In genomic region chr3:109369510-109369909, GRCh38 we compare ENCODE assay signal across 18 cellular contexts. TPM values are rescaled to one million over a fixed set of nuclear protein-coding genes. Genes with fewer than 3 reads are reported as not detected.
DNase-seq lines count a peak whose midpoint lies in the region; ATAC-seq and TF ChIP-seq lines count a peak whose summit lies in the region.
"Had no signal": no experiment of that assay in that cellular context is flagged by ENCODE, and none has a peak within 500 bp of the region (broad histone marks: within the 10 kb centered on the region; RNA-seq: fewer than 3 reads in every experiment).

No MANE protein-coding gene starts in this region.

- H3K9me3 ChIP-seq in HAP-1 (no peaks in the 10 kb centered on the region), Panc1 (ENCODE audit: control insufficient read depth, insufficient read depth, low read depth, low read length) (no peaks in the 10 kb centered on the region)
- H3K9me3 ChIP-seq: body of pancreas, lower lobe of right lung, sigmoid colon, stomach had no signal

- no peak overlapping the region for H3K4me3 ChIP-seq in HAP-1
- H3K4me3 ChIP-seq in Panc1 (ENCODE audit: low read depth in 2 of 2, low read length in 2 of 2): no peak overlapping the region
- H3K4me3 ChIP-seq in retinal pigment epithelial cell (ENCODE audit: low read length): no peak overlapping the region
- H3K4me3 ChIP-seq: body of pancreas, lower lobe of right lung, sigmoid colon, stomach had no signal

- H3K27ac ChIP-seq in Panc1 (ENCODE audit: low read length): no peak overlapping the region
- H3K27ac ChIP-seq: body of pancreas, KMS-11, lower lobe of right lung, sigmoid colon, stomach had no signal

- DNase-seq in HAP-1 (ENCODE audit: low spot score in 2 of 2) (peak; percentile 54 to 62), Panc1 (ENCODE audit: low read depth, low spot score) (no peak), glomerular visceral epithelial cell (ENCODE audit: extremely low spot score) (peak; percentile 16), retinal pigment epithelial cell (ENCODE audit: low read depth) (no peak)
- DNase-seq: activated CD4-positive, alpha-beta T cell treated with anti-CD3 and anti-CD28 coated beads, Interleukin-2, amount 50 U/mL, for 1 hour; activated effector memory CD4-positive, alpha-beta T cell treated with Interleukin-2 at 50 U/mL for 16 hours; body of pancreas; effector memory CD4-positive, alpha-beta T cell; lower lobe of right lung; NCI-H187; sigmoid colon; stomach; T-cell had no signal

- no TSS peak for BruUV-seq in Panc1 (replicated peaks; lab: Mats Ljungman, UMichigan)

- CTCF ChIA-PET in Panc1 (lab: Charles Lee): no interaction called here

- H3K36me3 ChIP-seq in HAP-1 (replicated peaks) (no peaks in the 10 kb centered on the region; the same call in 1 of the 2 replicates), Panc1 (ENCODE audit: control insufficient read depth, insufficient read depth, low read length) (no peaks in the 10 kb centered on the region)
- H3K36me3 ChIP-seq: lower lobe of right lung, sigmoid colon, stomach had no signal

- in situ Hi-C loops in HAP-1 (cut with MboI; ENCODE audit: low sequenced_read_pairs) (no loop called here), Panc1 (cut with HindIII; ENCODE audit: low pct_unique_long_range_greater_than_20kb, low sequenced_read_pairs) (no loop called here)

- TF ChIP-seq CTCF in Panc1 (IDR thresholded peaks at IDR 0.05): peak; percentile 38; the same call in 1 of the 2 replicates
- TF ChIP-seq CTCF in retinal pigment epithelial cell (conservative IDR thresholded peaks at IDR 0.05; ENCODE audit: low read depth, low read length): peak; percentile 42

- H3K4me1 ChIP-seq in HAP-1 (no peaks in the 10 kb centered on the region), Panc1 (ENCODE audit: control insufficient read depth, insufficient read depth, low read length) (no peaks in the 10 kb centered on the region)
- H3K4me1 ChIP-seq: body of pancreas, lower lobe of right lung, sigmoid colon, stomach had no signal

- H3K27me3 ChIP-seq in HAP-1 (ENCODE audit: low read depth): no peaks in the 10 kb centered on the region
- no peaks in the 10 kb centered on the region for H3K27me3 ChIP-seq in Panc1 (ENCODE audit: control insufficient read depth, insufficient read depth, low read length)
- H3K27me3 ChIP-seq: body of pancreas, sigmoid colon, stomach had no signal

- intact Hi-C loops in Panc1 (cut with micrococcal nuclease; ENCODE audit: unreplicated experiment): loop anchor here (10.0 kb wide), 1 partner anchor 95 kb away; no protein-coding TSS in a partner anchor

- POLR2A ChIA-PET in Panc1 (lab: Charles Lee): no interaction called here

- peak; percentile 51; the same call in 1 of the 2 replicates for ATAC-seq in Panc1
- no peak for ATAC-seq in HG03460 (IDR thresholded peaks at IDR 0.05; ENCODE audit: unreplicated experiment)
- no peak for ATAC-seq in GM21423 (IDR thresholded peaks at IDR 0.05; ENCODE audit: unreplicated experiment)
- ATAC-seq in GM18511 (IDR thresholded peaks at IDR 0.05; ENCODE audit: unreplicated experiment): no peak
- ATAC-seq: body of pancreas, lower lobe of right lung, T-cell had no signal

RNA-seq across cellular contexts. Expression of gene DPPA4, which starts 32.2 kb away (rescaled TPM):
- total RNA-seq in Panc1 (2021; ENCODE audit: unreplicated experiment): 0.26 TPM
- polyA plus RNA-seq in Panc1 (2012; ENCODE audit: insufficient read length): not detected
- total RNA-seq: body of pancreas, lower lobe of right lung had no signal
- polyA plus RNA-seq: stomach had no signal

RNA-seq across cellular contexts. Expression of gene DPPA2, which starts 53.2 kb away (rescaled TPM):
- not detected for total RNA-seq in Panc1 (2021; ENCODE audit: unreplicated experiment)
- polyA plus RNA-seq in Panc1 (2012; ENCODE audit: insufficient read length): not detected
- total RNA-seq: body of pancreas, lower lobe of right lung, sigmoid colon, stomach, T-cell had no signal
- polyA plus RNA-seq: neural cell, sigmoid colon, stomach had no signal

Comparison
In these comparisons a context has a peak if more than half of its experiments do, and no peak if none do; other contexts are left out.
1. DNase-seq: peak in HAP-1 (2 of 2) and glomerular visceral epithelial cell (single experiment); none in Panc1 (single experiment) and retinal pigment epithelial cell (single experiment).